2 cellular contexts compared by ENCODE assay signal in the genomic region with DNA sequence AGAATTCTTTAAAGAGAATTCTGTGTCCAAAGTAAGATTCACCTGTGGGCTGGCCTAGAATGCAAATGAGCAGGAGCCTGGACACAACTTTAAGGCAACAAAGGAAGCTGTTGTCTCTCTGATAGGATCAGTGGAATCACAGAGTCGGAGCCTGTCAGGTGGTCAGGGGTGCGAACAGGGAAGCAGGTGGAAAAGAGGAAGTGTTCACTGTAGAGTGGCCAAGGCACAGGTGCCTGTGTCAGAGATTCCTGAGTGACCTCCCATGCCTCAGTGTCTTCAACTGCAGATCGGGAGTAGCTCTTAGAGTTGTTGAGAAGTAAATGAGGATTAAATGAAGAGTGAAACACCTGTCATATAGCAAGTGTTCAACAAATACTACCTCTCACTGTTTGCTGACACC.
TF ChIP-seq lines count a peak whose summit lies in the region.

No MANE protein-coding gene starts in this region.

TF ChIP-seq in GM12878, 131 proteins besides CTCF, POLR2A, EP300 and RAD21 (continues in another document):
- TF ChIP-seq TBL1XR1 (IDR thresholded peaks at IDR 0.05; ENCODE audit: low read depth, low read length): no peak
- no peak for TF ChIP-seq STAT1 (conservative IDR thresholded peaks at IDR 0.05)
- TF ChIP-seq NFYA (IDR thresholded peaks at IDR 0.05; ENCODE audit: borderline replicate concordance, low read depth, low read length): no peak
- 0 out of 2 replicates have a peak, but pooled peaks have one; percentile 26 for TF ChIP-seq SMARCA5 (IDR thresholded peaks at IDR 0.05)
- peak in 1 of 2 experiments; percentile 17; a peak in 1 of 4 replicates for TF ChIP-seq IKZF2 (IDR thresholded peaks at IDR 0.05)
- TF ChIP-seq SPI1 (IDR thresholded peaks at IDR 0.05; ENCODE audit: borderline replicate concordance, insufficient read depth, low read depth, low read length): peak; percentile 92; the same call in 1 of the 2 replicates
- TF ChIP-seq, protein P1, sequence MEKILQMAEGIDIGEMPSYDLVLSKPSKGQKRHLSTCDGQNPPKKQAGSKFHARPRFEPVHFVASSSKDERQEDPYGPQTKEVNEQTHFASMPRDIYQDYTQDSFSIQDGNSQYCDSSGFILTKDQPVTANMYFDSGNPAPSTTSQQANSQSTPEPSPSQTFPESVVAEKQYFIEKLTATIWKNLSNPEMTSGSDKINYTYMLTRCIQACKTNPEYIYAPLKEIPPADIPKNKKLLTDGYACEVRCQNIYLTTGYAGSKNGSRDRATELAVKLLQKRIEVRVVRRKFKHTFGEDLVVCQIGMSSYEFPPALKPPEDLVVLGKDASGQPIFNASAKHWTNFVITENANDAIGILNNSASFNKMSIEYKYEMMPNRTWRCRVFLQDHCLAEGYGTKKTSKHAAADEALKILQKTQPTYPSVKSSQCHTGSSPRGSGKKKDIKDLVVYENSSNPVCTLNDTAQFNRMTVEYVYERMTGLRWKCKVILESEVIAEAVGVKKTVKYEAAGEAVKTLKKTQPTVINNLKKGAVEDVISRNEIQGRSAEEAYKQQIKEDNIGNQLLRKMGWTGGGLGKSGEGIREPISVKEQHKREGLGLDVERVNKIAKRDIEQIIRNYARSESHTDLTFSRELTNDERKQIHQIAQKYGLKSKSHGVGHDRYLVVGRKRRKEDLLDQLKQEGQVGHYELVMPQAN (conservative IDR thresholded peaks at IDR 0.05): no peak
- no peak for TF ChIP-seq FOXK2 (IDR thresholded peaks at IDR 0.05)
- no peak for TF ChIP-seq RFX5 (IDR thresholded peaks at IDR 0.05; ENCODE audit: low read depth, low read length)
- no peak for TF ChIP-seq TAF1 (IDR thresholded peaks at IDR 0.05; ENCODE audit: borderline replicate concordance, low read depth, low read length)
- TF ChIP-seq, protein P2, sequence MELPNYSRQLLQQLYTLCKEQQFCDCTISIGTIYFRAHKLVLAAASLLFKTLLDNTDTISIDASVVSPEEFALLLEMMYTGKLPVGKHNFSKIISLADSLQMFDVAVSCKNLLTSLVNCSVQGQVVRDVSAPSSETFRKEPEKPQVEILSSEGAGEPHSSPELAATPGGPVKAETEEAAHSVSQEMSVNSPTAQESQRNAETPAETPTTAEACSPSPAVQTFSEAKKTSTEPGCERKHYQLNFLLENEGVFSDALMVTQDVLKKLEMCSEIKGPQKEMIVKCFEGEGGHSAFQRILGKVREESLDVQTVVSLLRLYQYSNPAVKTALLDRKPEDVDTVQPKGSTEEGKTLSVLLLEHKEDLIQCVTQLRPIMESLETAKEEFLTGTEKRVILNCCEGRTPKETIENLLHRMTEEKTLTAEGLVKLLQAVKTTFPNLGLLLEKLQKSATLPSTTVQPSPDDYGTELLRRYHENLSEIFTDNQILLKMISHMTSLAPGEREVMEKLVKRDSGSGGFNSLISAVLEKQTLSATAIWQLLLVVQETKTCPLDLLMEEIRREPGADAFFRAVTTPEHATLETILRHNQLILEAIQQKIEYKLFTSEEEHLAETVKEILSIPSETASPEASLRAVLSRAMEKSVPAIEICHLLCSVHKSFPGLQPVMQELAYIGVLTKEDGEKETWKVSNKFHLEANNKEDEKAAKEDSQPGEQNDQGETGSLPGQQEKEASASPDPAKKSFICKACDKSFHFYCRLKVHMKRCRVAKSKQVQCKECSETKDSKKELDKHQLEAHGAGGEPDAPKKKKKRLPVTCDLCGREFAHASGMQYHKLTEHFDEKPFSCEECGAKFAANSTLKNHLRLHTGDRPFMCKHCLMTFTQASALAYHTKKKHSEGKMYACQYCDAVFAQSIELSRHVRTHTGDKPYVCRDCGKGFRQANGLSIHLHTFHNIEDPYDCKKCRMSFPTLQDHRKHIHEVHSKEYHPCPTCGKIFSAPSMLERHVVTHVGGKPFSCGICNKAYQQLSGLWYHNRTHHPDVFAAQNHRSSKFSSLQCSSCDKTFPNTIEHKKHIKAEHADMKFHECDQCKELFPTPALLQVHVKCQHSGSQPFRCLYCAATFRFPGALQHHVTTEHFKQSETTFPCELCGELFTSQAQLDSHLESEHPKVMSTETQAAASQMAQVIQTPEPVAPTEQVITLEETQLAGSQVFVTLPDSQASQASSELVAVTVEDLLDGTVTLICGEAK (IDR thresholded peaks at IDR 0.05; ENCODE audit: borderline replicate concordance): 0 out of 2 replicates have a peak, but pooled peaks have one; percentile 18
- no peak for TF ChIP-seq RELA (IDR thresholded peaks at IDR 0.05; ENCODE audit: borderline replicate concordance, partially characterized antibody)
- TF ChIP-seq DPF2 (IDR thresholded peaks at IDR 0.05): 0 out of 2 replicates have a peak, but pooled peaks have one; percentile 15
- TF ChIP-seq PAX5 (IDR thresholded peaks at IDR 0.05; ENCODE audit: borderline replicate concordance, low read depth, low read length): no peak
- no peak for TF ChIP-seq BHLHE40 (IDR thresholded peaks at IDR 0.05; ENCODE audit: borderline replicate concordance in 1 of 2, low read depth in 2 of 2, low read length in 1 of 2)
- no peak for TF ChIP-seq NR2F1 (conservative IDR thresholded peaks at IDR 0.05)
- TF ChIP-seq, protein P3, sequence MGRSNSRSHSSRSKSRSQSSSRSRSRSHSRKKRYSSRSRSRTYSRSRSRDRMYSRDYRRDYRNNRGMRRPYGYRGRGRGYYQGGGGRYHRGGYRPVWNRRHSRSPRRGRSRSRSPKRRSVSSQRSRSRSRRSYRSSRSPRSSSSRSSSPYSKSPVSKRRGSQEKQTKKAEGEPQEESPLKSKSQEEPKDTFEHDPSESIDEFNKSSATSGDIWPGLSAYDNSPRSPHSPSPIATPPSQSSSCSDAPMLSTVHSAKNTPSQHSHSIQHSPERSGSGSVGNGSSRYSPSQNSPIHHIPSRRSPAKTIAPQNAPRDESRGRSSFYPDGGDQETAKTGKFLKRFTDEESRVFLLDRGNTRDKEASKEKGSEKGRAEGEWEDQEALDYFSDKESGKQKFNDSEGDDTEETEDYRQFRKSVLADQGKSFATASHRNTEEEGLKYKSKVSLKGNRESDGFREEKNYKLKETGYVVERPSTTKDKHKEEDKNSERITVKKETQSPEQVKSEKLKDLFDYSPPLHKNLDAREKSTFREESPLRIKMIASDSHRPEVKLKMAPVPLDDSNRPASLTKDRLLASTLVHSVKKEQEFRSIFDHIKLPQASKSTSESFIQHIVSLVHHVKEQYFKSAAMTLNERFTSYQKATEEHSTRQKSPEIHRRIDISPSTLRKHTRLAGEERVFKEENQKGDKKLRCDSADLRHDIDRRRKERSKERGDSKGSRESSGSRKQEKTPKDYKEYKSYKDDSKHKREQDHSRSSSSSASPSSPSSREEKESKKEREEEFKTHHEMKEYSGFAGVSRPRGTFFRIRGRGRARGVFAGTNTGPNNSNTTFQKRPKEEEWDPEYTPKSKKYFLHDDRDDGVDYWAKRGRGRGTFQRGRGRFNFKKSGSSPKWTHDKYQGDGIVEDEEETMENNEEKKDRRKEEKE (IDR thresholded peaks at IDR 0.05): no peak

TF ChIP-seq in WTC11, 78 proteins besides CTCF, POLR2A, EP300 and RAD21:
- TF ChIP-seq ELF4 (CRISPR knock-in tag; IDR thresholded peaks at IDR 0.05; ENCODE audit: low read depth) (no peak), TCF7 (CRISPR knock-in tag; IDR thresholded peaks at IDR 0.05; ENCODE audit: low read depth) (no peak), ZNF232 (CRISPR knock-in tag; IDR thresholded peaks at IDR 0.05) (no peak), CREM (CRISPR knock-in tag; IDR thresholded peaks at IDR 0.05) (no peak), ZBTB21 (CRISPR knock-in tag; IDR thresholded peaks at IDR 0.05; ENCODE audit: borderline replicate concordance) (no peak), NR3C1 (CRISPR knock-in tag; conservative IDR thresholded peaks at IDR 0.05; ENCODE audit: low read depth) (no peak), FOXJ3 (CRISPR knock-in tag; IDR thresholded peaks at IDR 0.05; ENCODE audit: borderline replicate concordance) (no peak), CBFB (CRISPR knock-in tag; IDR thresholded peaks at IDR 0.05; ENCODE audit: low read depth) (no peak), NR1H2 (CRISPR knock-in tag; IDR thresholded peaks at IDR 0.05) (no peak)
- TF ChIP-seq, protein P4, sequence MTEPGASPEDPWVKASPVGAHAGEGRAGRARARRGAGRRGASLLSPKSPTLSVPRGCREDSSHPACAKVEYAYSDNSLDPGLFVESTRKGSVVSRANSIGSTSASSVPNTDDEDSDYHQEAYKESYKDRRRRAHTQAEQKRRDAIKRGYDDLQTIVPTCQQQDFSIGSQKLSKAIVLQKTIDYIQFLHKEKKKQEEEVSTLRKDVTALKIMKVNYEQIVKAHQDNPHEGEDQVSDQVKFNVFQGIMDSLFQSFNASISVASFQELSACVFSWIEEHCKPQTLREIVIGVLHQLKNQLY (CRISPR knock-in tag; IDR thresholded peaks at IDR 0.05): no peak
- TF ChIP-seq, protein P5, sequence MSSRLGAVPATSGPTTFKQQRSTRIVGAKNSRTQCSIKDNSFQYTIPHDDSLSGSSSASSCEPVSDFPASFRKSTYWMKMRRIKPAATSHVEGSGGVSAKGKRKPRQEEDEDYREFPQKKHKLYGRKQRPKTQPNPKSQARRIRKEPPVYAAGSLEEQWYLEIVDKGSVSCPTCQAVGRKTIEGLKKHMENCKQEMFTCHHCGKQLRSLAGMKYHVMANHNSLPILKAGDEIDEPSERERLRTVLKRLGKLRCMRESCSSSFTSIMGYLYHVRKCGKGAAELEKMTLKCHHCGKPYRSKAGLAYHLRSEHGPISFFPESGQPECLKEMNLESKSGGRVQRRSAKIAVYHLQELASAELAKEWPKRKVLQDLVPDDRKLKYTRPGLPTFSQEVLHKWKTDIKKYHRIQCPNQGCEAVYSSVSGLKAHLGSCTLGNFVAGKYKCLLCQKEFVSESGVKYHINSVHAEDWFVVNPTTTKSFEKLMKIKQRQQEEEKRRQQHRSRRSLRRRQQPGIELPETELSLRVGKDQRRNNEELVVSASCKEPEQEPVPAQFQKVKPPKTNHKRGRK (CRISPR knock-in tag; IDR thresholded peaks at IDR 0.05; ENCODE audit: borderline replicate concordance): no peak
- TF ChIP-seq, protein P6, sequence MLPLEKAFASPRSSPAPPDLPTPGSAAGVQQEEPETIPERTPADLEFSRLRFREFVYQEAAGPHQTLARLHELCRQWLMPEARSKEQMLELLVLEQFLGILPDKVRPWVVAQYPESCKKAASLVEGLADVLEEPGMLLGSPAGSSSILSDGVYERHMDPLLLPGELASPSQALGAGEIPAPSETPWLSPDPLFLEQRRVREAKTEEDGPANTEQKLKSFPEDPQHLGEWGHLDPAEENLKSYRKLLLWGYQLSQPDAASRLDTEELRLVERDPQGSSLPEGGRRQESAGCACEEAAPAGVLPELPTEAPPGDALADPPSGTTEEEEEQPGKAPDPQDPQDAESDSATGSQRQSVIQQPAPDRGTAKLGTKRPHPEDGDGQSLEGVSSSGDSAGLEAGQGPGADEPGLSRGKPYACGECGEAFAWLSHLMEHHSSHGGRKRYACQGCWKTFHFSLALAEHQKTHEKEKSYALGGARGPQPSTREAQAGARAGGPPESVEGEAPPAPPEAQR (CRISPR knock-in tag; IDR thresholded peaks at IDR 0.05): no peak
